ENCODE assay signal across 8 cellular contexts in the genomic region with DNA sequence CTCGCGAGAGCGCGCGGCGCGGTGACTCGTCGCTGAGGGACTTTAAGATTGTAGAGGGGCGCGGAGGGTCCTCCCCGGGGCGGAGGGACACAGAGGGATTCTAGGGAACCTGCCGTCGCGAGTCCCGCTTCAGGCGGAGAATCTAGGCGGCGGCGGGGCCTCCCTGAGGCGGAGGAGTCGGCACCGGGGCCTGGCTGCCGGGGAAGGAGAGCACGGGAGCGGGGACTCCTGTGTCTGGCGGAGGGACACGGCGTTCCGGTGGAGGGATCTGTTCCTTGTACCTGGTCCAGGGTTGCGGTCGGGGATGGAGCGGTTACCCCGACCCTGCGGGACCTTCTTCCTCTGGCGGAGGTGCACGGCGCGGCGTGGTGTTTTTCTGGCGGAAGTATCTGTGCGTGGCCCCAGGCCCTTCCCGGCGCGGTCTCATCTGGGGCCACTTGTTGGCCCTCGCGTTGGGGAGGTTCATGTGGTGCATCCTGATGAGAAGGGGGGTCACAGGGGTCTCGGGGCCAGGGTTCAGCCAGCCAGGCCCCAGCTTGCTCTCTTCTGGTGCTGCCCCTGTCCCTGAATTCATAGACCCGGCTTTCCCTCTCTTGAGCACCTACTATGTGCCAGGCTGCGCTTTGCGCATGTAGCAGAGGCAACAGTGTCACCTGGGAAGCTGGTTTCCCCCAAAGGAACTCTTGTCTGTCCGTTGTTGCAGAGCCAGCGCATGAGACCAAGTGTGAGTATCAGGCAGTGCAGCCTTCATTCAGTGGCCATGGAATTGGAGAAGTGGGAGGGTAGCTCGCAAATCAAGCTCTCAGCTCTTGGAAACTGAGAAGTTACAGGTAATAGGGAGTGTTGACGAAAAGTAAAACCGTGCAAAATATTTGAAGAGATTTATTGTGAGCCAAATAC. TPM values are rescaled to one million over a fixed set of nuclear protein-coding genes. Genes with fewer than 3 reads are reported as not detected.
DNase-seq lines count a peak whose midpoint lies in the region; ATAC-seq, FAIRE-seq and TF ChIP-seq lines count a peak whose summit lies in the region.

No MANE protein-coding gene starts in this region.

- peak overlapping the region; percentile 92 for H3K27ac ChIP-seq in right cardiac atrium (ENCODE audit: low read length)
- peak overlapping the region; percentile 97 for H3K27ac ChIP-seq in rectal smooth muscle tissue (ENCODE audit: low read depth, low read length)
- peak overlapping the region; percentile 23 to 39 for H3K27ac ChIP-seq in aorta (ENCODE audit: low read depth in 1 of 2, low read length in 2 of 2)

- H3K9me3 ChIP-seq in right cardiac atrium (ENCODE audit: control insufficient read depth, low read length) (no peaks in the 10 kb centered on the region), aorta (ENCODE audit: control insufficient read depth, low read length) (no peaks in the 10 kb centered on the region)

- peak overlapping the region; percentile 63 for H3K4me3 ChIP-seq in right cardiac atrium (ENCODE audit: low read length)
- peak overlapping the region; percentile 96 for H3K4me3 ChIP-seq in rectal smooth muscle tissue (ENCODE audit: low read length)
- peak overlapping the region; percentile 52 to 85 for H3K4me3 ChIP-seq in aorta (ENCODE audit: low read length in 2 of 2)

- H3K4me1 ChIP-seq in right cardiac atrium (ENCODE audit: control insufficient read depth, insufficient read depth, low read length) (peaks cover 2% of the 10 kb centered on the region), rectal smooth muscle tissue (ENCODE audit: control insufficient read depth, insufficient read depth, low read length) (peaks cover 10% of the 10 kb centered on the region), aorta (ENCODE audit: control insufficient read depth in 1 of 2, insufficient read depth in 2 of 2, low read length in 2 of 2) (peaks cover 0 to 2% of the 10 kb centered on the region in 2 donors)

- peak; percentile 79 for TF ChIP-seq POLR2A in GM12892 (IDR thresholded peaks at IDR 0.05; ENCODE audit: low read depth, low read length)

- H3K27me3 ChIP-seq in right cardiac atrium (ENCODE audit: control insufficient read depth, insufficient read depth): no peaks in the 10 kb centered on the region
- no peaks in the 10 kb centered on the region for H3K27me3 ChIP-seq in rectal smooth muscle tissue (ENCODE audit: control insufficient read depth, insufficient read depth, low read length)
- no peaks in the 10 kb centered on the region for H3K27me3 ChIP-seq in aorta (ENCODE audit: control insufficient read depth in 1 of 2, insufficient read depth in 2 of 2, low read length in 1 of 2)

- ATAC-seq in HG02759 (IDR thresholded peaks at IDR 0.05; ENCODE audit: unreplicated experiment): peak; percentile 39
- ATAC-seq in right cardiac atrium: peak; percentile 61 to 70
- ATAC-seq in aorta (ENCODE audit: low FRiP score): peak; percentile 71

- peak; percentile 75 for FAIRE-seq in GM12892 (lab: Jason Lieb, UNC)

- 4% methylated on average over 57 of the region's 57 CpGs for WGBS in right cardiac atrium
- 3 to 4% methylated on average over 30 to 57 of the region's 57 CpGs for WGBS in aorta, 2 donors

- peaks cover 2% of the 10 kb centered on the region for H3K36me3 ChIP-seq in rectal smooth muscle tissue (ENCODE audit: control insufficient read depth, insufficient read depth, low read length)
- H3K36me3 ChIP-seq in aorta (ENCODE audit: control insufficient read depth in 1 of 2, insufficient read depth in 2 of 2, low read length in 1 of 2): peaks cover 0 to 6% of the 10 kb centered on the region in 2 donors

- intact Hi-C loops in right cardiac atrium (cut with DNase I) (no loop called here), aorta (cut with DNase I) (no loop called here)

- DNase-seq in GM12892 (ENCODE audit: insufficient read length) (peak; percentile 66), NCI-H128 (lab: John Stamatoyannopoulos, UW; ENCODE audit: unreplicated experiment) (peak; percentile 74), T follicular helper cell (ENCODE audit: low read depth) (peak; percentile 69), amniotic stem cell (lab: John Stamatoyannopoulos, UW) (peak; percentile 57), right cardiac atrium (peak; percentile 85 to 90 (median 90)), aorta (peak; percentile 88 to 93)

- H3K9ac ChIP-seq in rectal smooth muscle tissue (ENCODE audit: low read length): peak overlapping the region; percentile 92

RNA-seq across cellular contexts. Expression of a gene that starts 0.6 kb away (rescaled TPM):
- 2.3 TPM for polyA plus RNA-seq in GM12892 (2012; ENCODE audit: missing spikeins)
- total RNA-seq in right cardiac atrium: 1 to 10 TPM; 4.9 to 5.9 (median 5.4) TPM
- 1.7 TPM for polyA plus RNA-seq in right cardiac atrium
- total RNA-seq in aorta: 1 to 10 TPM; 4.9 to 5.1 TPM
- 1 to 10 TPM in 1 of 2 donors, under 1 TPM in 1; 0.88 to 1.0 TPM for polyA plus RNA-seq in aorta

RNA-seq across cellular contexts. Expression of a gene that starts 41.5 kb away (rescaled TPM):
- polyA plus RNA-seq in GM12892 (2012; ENCODE audit: missing spikeins): not detected
- total RNA-seq in right cardiac atrium: not detected
- polyA plus RNA-seq in right cardiac atrium: not detected
- total RNA-seq in aorta: not detected
- polyA plus RNA-seq in aorta: 1 to 10 TPM in 1 of 2 donors, under 1 TPM in 1; 0.46 to 3.8 TPM

Comparison
In these comparisons a context has a peak if more than half of its experiments do, and no peak if none do; other contexts are left out.
1. Peak in every context shown above with its lines: DNase-seq, ATAC-seq, H3K4me3 ChIP-seq and H3K27ac ChIP-seq.
2. H3K27ac ChIP-seq: peak in every context shown above with its lines; median percentile 97 in rectal smooth muscle tissue; 92 in right cardiac atrium; 31 in aorta.